8 cellular contexts compared by ENCODE assay signal in genomic region chr9:4986291-4986690, GRCh38. TPM values are rescaled to one million over a fixed set of nuclear protein-coding genes. Genes with fewer than 3 reads are reported as not detected.
DNase-seq lines count a peak whose midpoint lies in the region; ATAC-seq and TF ChIP-seq lines count a peak whose summit lies in the region.

No MANE protein-coding gene starts in this region.

- H3K27me3 Mint-ChIP-seq in CD14-positive monocyte (ENCODE audit: low read depth in 3 of 3): no peaks in the 10 kb centered on the region
- H3K27me3 Mint-ChIP-seq in nephron progenitor cell (ENCODE audit: low read depth, poor library complexity): peaks cover 4% of the 10 kb centered on the region

- intact Hi-C loops in CD14-positive monocyte (cut with micrococcal nuclease): loop anchor here (2.0 to 10.0 kb wide), 5 partner anchors 191 to 639 kb away; partner anchors contain the start of genes CD274 (in 1 of the 2), CDC37L1 (in 1 of the 2), RCL1 (in 1 of the 2) and RIC1 (in 1 of the 2)

- no peak for ATAC-seq in GM19351 (IDR thresholded peaks at IDR 0.05; ENCODE audit: unreplicated experiment)
- ATAC-seq in HG02610 (IDR thresholded peaks at IDR 0.05; ENCODE audit: unreplicated experiment): no peak

- H3K36me3 Mint-ChIP-seq in CD14-positive monocyte: peaks cover 4% of the 10 kb centered on the region in 2 donors
- H3K36me3 Mint-ChIP-seq in nephron progenitor cell (ENCODE audit: low read depth): no peaks in the 10 kb centered on the region

- H3K27ac Mint-ChIP-seq in CD14-positive monocyte (peak overlapping the region; percentile 89 to 99 (median 93)), nephron progenitor cell (peak overlapping the region; percentile 79)

- H3K9me3 Mint-ChIP-seq in CD14-positive monocyte: no peaks in the 10 kb centered on the region
- no peaks in the 10 kb centered on the region for H3K9me3 Mint-ChIP-seq in nephron progenitor cell

- peaks cover 41% of the 10 kb centered on the region for H3K4me1 Mint-ChIP-seq in CD14-positive monocyte
- peaks cover 22% of the 10 kb centered on the region for H3K4me1 Mint-ChIP-seq in nephron progenitor cell

- no peak for DNase-seq in CD14-positive monocyte (ENCODE audit: low spot score)
- DNase-seq in MG63: no peak
- DNase-seq in coronary artery (ENCODE audit: low spot score): no peak
- DNase-seq in nephron progenitor cell: no peak
- no peak for DNase-seq in stimulated activated CD4-positive, alpha-beta T cell treated with anti-CD3 and anti-CD28 coated beads, Interleukin-2, amount 100 ng/mL, for 48 hours
- DNase-seq in NCI-H146 (lab: John Stamatoyannopoulos, UW): no peak

- no peaks in the 10 kb centered on the region for H3K36me3 ChIP-seq in MG63

- H3K4me3 Mint-ChIP-seq in CD14-positive monocyte: no peak overlapping the region
- H3K4me3 Mint-ChIP-seq in nephron progenitor cell: peak overlapping the region; percentile 92

- no peaks in the 10 kb centered on the region for H3K27me3 ChIP-seq in MG63

- no peaks in the 10 kb centered on the region for H3K9me3 ChIP-seq in MG63

- no peak for TF ChIP-seq CTCF in CD14-positive monocyte (IDR thresholded peaks at IDR 0.05)
- no peak for TF ChIP-seq CTCF in coronary artery (IDR thresholded peaks at IDR 0.05)
- TF ChIP-seq CTCF in nephron progenitor cell (IDR thresholded peaks at IDR 0.05): no peak

- H3K27ac ChIP-seq in coronary artery: peak overlapping the region; percentile 96 to 97

- H3K4me3 ChIP-seq in MG63: peak overlapping the region; percentile 59
- peak overlapping the region; percentile 88 for H3K4me3 ChIP-seq in coronary artery

RNA-seq across cellular contexts. Expression of gene JAK2, which starts 1.2 kb away (rescaled TPM):
- polyA plus RNA-seq in CD14-positive monocyte: 10 to 100 TPM; 23.5 to 34.7 TPM
- 0.81 and 4.2 TPM in 2 replicates for total RNA-seq in MG63 (2014; rRNA removed; shearing (Covaris generic); ENCODE audit: low replicate concordance)
